In the genomic region with DNA sequence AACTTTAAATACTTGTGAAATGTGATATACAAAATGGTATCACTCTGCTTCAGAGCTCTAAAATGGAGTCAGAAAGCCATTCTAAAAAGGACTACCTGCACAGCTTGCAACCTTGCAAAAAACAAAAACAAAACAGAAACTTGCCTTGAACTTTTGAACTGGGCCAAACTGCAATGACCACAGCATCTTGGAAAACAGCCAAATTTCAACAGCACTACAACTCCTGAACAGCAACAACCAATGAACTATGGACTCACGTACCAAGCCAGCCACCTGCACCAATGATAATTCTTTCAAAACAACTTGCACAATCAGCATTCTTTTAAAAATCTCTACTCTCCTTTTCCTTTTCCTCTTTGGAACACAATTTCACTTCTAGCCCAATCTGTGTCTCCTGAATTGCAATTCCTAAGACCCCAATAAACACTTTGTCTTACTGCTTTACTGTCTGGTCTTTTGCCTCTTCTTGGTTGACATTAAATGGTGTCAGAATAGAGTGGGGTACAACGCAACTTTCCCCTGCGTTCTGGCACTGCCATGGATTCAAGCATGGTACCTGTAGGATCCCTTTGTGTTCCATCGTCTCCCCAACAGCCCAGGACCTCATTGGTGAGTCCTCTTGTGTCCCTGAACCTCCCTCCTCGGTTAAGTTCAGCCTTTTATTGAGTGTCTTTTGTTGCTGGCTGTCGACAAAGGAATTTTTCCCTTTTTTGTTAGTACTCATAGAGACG, we compare ENCODE assay signal across 10 cellular contexts. TPM values are rescaled to one million over a fixed set of nuclear protein-coding genes. Genes with fewer than 3 reads are reported as not detected.
DNase-seq lines count a peak whose midpoint lies in the region; ATAC-seq and TF ChIP-seq lines count a peak whose summit lies in the region.
"Had no signal": no experiment of that assay in that cellular context is flagged by ENCODE, and none has a peak within 500 bp of the region (broad histone marks: within the 10 kb centered on the region; RNA-seq: fewer than 3 reads in every experiment).

No MANE protein-coding gene starts in this region.

- H3K27ac Mint-ChIP-seq in activated CD8-positive, alpha-beta T cell treated with anti-CD3 and anti-CD28 coated beads, Interleukin-2, amount 10 ng/mL, durations not matched to agents 7 days and 5 days, result no peak overlapping the region
- H3K27ac Mint-ChIP-seq in activated CD8-positive, alpha-beta T cell treated with anti-CD3 and anti-CD28 coated beads for 36 hours, result no peak overlapping the region
- peak overlapping the region; percentile 21 for H3K27ac Mint-ChIP-seq in stimulated activated effector memory CD8-positive, alpha-beta T cell treated with anti-CD3 and anti-CD28 coated beads, Interleukin-12 subunit alpha, Interleukin-12 subunit beta, amount 100 ng/mL, for 72 hours

- no peak overlapping the region for H3K27ac ChIP-seq in uterus

- POLR2A ChIA-PET in activated CD8-positive, alpha-beta T cell treated with anti-CD3 and anti-CD28 coated beads, Interleukin-2, amount 10 ng/mL, durations not matched to agents 7 days and 5 days (lab: Charles Lee), result no interaction called here
- POLR2A ChIA-PET in activated CD8-positive, alpha-beta T cell treated with anti-CD3 and anti-CD28 coated beads for 36 hours (lab: Charles Lee), result no interaction called here

- TF ChIP-seq CTCF in activated CD8-positive, alpha-beta T cell treated with anti-CD3 and anti-CD28 coated beads for 36 hours (IDR thresholded peaks at IDR 0.05), result no peak
- no peak for TF ChIP-seq CTCF in uterus (IDR thresholded peaks at IDR 0.05)

- intact Hi-C loops in activated CD8-positive, alpha-beta T cell treated with anti-CD3 and anti-CD28 coated beads for 36 hours (cut with micrococcal nuclease), result no loop called here
- intact Hi-C loops in uterus (cut with DNase I; ENCODE audit: low total_unique reads), result no loop called here

- TF ChIP-seq POLR2A in uterus (IDR thresholded peaks at IDR 0.05), result no peak

- ATAC-seq in activated CD8-positive, alpha-beta T cell treated with anti-CD3 and anti-CD28 coated beads, Interleukin-2, amount 10 ng/mL, durations not matched to agents 7 days and 5 days, result no peak
- ATAC-seq in activated CD8-positive, alpha-beta T cell treated with anti-CD3 and anti-CD28 coated beads for 36 hours, result no peak
- peak; percentile 98 for ATAC-seq in HG03045 (IDR thresholded peaks at IDR 0.05; ENCODE audit: unreplicated experiment)
- ATAC-seq in stimulated activated effector memory CD8-positive, alpha-beta T cell treated with anti-CD3 and anti-CD28 coated beads, Interleukin-12 subunit alpha, Interleukin-12 subunit beta, amount 100 ng/mL, for 72 hours, result no peak

- no peak overlapping the region for H3K4me3 Mint-ChIP-seq in activated CD8-positive, alpha-beta T cell treated with anti-CD3 and anti-CD28 coated beads, Interleukin-2, amount 10 ng/mL, durations not matched to agents 7 days and 5 days
- H3K4me3 Mint-ChIP-seq in activated CD8-positive, alpha-beta T cell treated with anti-CD3 and anti-CD28 coated beads for 36 hours, result no peak overlapping the region
- no peak overlapping the region for H3K4me3 Mint-ChIP-seq in stimulated activated effector memory CD8-positive, alpha-beta T cell treated with anti-CD3 and anti-CD28 coated beads, Interleukin-12 subunit alpha, Interleukin-12 subunit beta, amount 100 ng/mL, for 72 hours
- H3K4me3 Mint-ChIP-seq: central memory CD8-positive, alpha-beta T cell had no signal

- CTCF ChIA-PET in activated CD8-positive, alpha-beta T cell treated with anti-CD3 and anti-CD28 coated beads, Interleukin-2, amount 10 ng/mL, durations not matched to agents 7 days and 5 days (lab: Charles Lee), result no interaction called here
- CTCF ChIA-PET in activated CD8-positive, alpha-beta T cell treated with anti-CD3 and anti-CD28 coated beads for 36 hours (lab: Charles Lee), result no interaction called here

- no peak overlapping the region for H3K4me3 ChIP-seq in uterus

- H3K4me1 Mint-ChIP-seq in activated CD8-positive, alpha-beta T cell treated with anti-CD3 and anti-CD28 coated beads, Interleukin-2, amount 10 ng/mL, durations not matched to agents 7 days and 5 days (ENCODE audit: low read depth), result peaks cover 8% of the 10 kb centered on the region
- H3K4me1 Mint-ChIP-seq in activated CD8-positive, alpha-beta T cell treated with anti-CD3 and anti-CD28 coated beads for 36 hours (ENCODE audit: low read depth), result peaks cover 7% of the 10 kb centered on the region
- H3K4me1 Mint-ChIP-seq in stimulated activated effector memory CD8-positive, alpha-beta T cell treated with anti-CD3 and anti-CD28 coated beads, Interleukin-12 subunit alpha, Interleukin-12 subunit beta, amount 100 ng/mL, for 72 hours, result peaks cover 13% of the 10 kb centered on the region

- peak; percentile 20 for DNase-seq in activated CD8-positive, alpha-beta T cell treated with anti-CD3 and anti-CD28 coated beads, Interleukin-2, amount 10 ng/mL, durations not matched to agents 7 days and 5 days
- no peak for DNase-seq in activated CD8-positive, alpha-beta T cell treated with anti-CD3 and anti-CD28 coated beads for 36 hours
- peak; percentile 50 for DNase-seq in RPMI7951 (ENCODE audit: low read depth)
- no peak for DNase-seq in stimulated activated effector memory CD8-positive, alpha-beta T cell treated with anti-CD3 and anti-CD28 coated beads, Interleukin-12 subunit alpha, Interleukin-12 subunit beta, amount 100 ng/mL, for 72 hours (ENCODE audit: low spot score in 2 of 2)
- no peak for DNase-seq in uterus
- DNase-seq in stimulated activated CD4-positive, alpha-beta T cell treated with anti-CD3 and anti-CD28 coated beads, Interleukin-15, amount 100 ng/mL, for 24 hours, result no peak
- no peak for DNase-seq in T1000 (lab: John Stamatoyannopoulos, UW)
- DNase-seq: NCI-H2171 had no signal

- H3K9me3 Mint-ChIP-seq in activated CD8-positive, alpha-beta T cell treated with anti-CD3 and anti-CD28 coated beads, Interleukin-2, amount 10 ng/mL, durations not matched to agents 7 days and 5 days (ENCODE audit: insufficient read depth), result peaks cover 4% of the 10 kb centered on the region
- peaks cover 4% of the 10 kb centered on the region for H3K9me3 Mint-ChIP-seq in activated CD8-positive, alpha-beta T cell treated with anti-CD3 and anti-CD28 coated beads for 36 hours
- H3K9me3 Mint-ChIP-seq in stimulated activated effector memory CD8-positive, alpha-beta T cell treated with anti-CD3 and anti-CD28 coated beads, Interleukin-12 subunit alpha, Interleukin-12 subunit beta, amount 100 ng/mL, for 72 hours, result peaks cover 3% of the 10 kb centered on the region

- no peaks in the 10 kb centered on the region for H3K36me3 ChIP-seq in uterus

- no peaks in the 10 kb centered on the region for H3K4me1 ChIP-seq in uterus

- H3K9me3 ChIP-seq in uterus, result peaks cover 0 to 4% of the 10 kb centered on the region in 2 donors

- H3K36me3 Mint-ChIP-seq in activated CD8-positive, alpha-beta T cell treated with anti-CD3 and anti-CD28 coated beads, Interleukin-2, amount 10 ng/mL, durations not matched to agents 7 days and 5 days (ENCODE audit: low read depth), result no peaks in the 10 kb centered on the region
- H3K36me3 Mint-ChIP-seq in activated CD8-positive, alpha-beta T cell treated with anti-CD3 and anti-CD28 coated beads for 36 hours (ENCODE audit: low read depth), result peaks cover under 1% of the 10 kb centered on the region
- no peaks in the 10 kb centered on the region for H3K36me3 Mint-ChIP-seq in stimulated activated effector memory CD8-positive, alpha-beta T cell treated with anti-CD3 and anti-CD28 coated beads, Interleukin-12 subunit alpha, Interleukin-12 subunit beta, amount 100 ng/mL, for 72 hours

- H3K27me3 ChIP-seq in uterus, result no peaks in the 10 kb centered on the region

- H3K27me3 Mint-ChIP-seq in activated CD8-positive, alpha-beta T cell treated with anti-CD3 and anti-CD28 coated beads, Interleukin-2, amount 10 ng/mL, durations not matched to agents 7 days and 5 days (ENCODE audit: low read depth), result no peaks in the 10 kb centered on the region
- no peaks in the 10 kb centered on the region for H3K27me3 Mint-ChIP-seq in activated CD8-positive, alpha-beta T cell treated with anti-CD3 and anti-CD28 coated beads for 36 hours
- H3K27me3 Mint-ChIP-seq: central memory CD8-positive, alpha-beta T cell had no signal

RNA-seq across cellular contexts. Expression of a gene that starts 35.7 kb away (rescaled TPM):
- total RNA-seq in activated CD8-positive, alpha-beta T cell treated with anti-CD3 and anti-CD28 coated beads, Interleukin-2, amount 10 ng/mL, durations not matched to agents 7 days and 5 days, result 10 to 100 TPM; 44.5 to 45.6 TPM
- 10 to 100 TPM; 27.2 to 28.2 TPM for total RNA-seq in activated CD8-positive, alpha-beta T cell treated with anti-CD3 and anti-CD28 coated beads for 36 hours
- 18.1 and 23.1 TPM in 2 replicates for total RNA-seq in RPMI7951 (2014; rRNA removed; shearing (Covaris generic))
- total RNA-seq in uterus, result 10 to 100 TPM; 26.9 to 86.8 (median 66.5) TPM

Comparison
In these comparisons a context has a peak if more than half of its experiments do, and no peak if none do; other contexts are left out.
1. DNase-seq: peak in activated CD8-positive, alpha-beta T cell treated with anti-CD3 and anti-CD28 coated beads, Interleukin-2, amount 10 ng/mL, durations not matched to agents 7 days and 5 days (single experiment) and RPMI7951 (single experiment); none in activated CD8-positive, alpha-beta T cell treated with anti-CD3 and anti-CD28 coated beads for 36 hours (single experiment), stimulated activated effector memory CD8-positive, alpha-beta T cell treated with anti-CD3 and anti-CD28 coated beads, Interleukin-12 subunit alpha, Interleukin-12 subunit beta, amount 100 ng/mL, for 72 hours (0 of 2), uterus (0 of 2), stimulated activated CD4-positive, alpha-beta T cell treated with anti-CD3 and anti-CD28 coated beads, Interleukin-15, amount 100 ng/mL, for 24 hours (single experiment) and T1000 (single experiment).